8 cellular contexts compared by ENCODE assay signal in the genomic region with DNA sequence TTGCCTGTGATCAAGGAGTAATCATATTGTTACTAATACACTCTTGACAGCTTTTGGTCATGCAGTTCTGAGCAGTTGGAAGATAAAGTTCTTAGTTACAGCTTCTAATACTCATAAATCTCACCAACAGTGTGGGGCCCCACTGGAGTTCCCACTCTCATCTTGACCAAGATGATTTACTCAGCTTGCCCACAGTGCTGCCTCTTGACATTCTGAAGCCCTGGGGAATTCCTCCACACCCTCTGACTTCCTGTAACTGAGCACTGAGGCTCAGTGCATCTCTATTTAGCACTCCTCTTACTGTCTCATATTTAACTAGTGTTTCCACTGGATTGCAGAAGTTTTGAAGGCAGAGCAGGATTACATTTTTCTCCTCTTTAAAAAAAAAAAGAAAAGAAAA. TPM values are rescaled to one million over a fixed set of nuclear protein-coding genes. Genes with fewer than 3 reads are reported as not detected.
A peak's percentile ranks its signal among the peaks of the same experiment; 100 is the strongest.
DNase-seq lines count a peak whose midpoint lies in the region; ATAC-seq and TF ChIP-seq lines count a peak whose summit lies in the region.

No MANE protein-coding gene starts in this region.

- no peaks in the 10 kb centered on the region for H3K27me3 ChIP-seq in smooth muscle cell (ENCODE audit: low read depth)

- no peaks in the 10 kb centered on the region for H3K36me3 ChIP-seq in smooth muscle cell (ENCODE audit: low read depth)

- ATAC-seq in GM21576 (IDR thresholded peaks at IDR 0.05; ENCODE audit: unreplicated experiment): peak; percentile 56

- H3K4me1 ChIP-seq in smooth muscle cell (ENCODE audit: low read depth): peaks cover 50% of the 10 kb centered on the region

- H2AFZ ChIP-seq in smooth muscle cell (ENCODE audit: low read depth): no peak overlapping the region

- H3K27ac ChIP-seq in smooth muscle cell (ENCODE audit: low read depth): peak overlapping the region; percentile 92

- peaks cover 30% of the 10 kb centered on the region for H3F3A ChIP-seq in smooth muscle cell (ENCODE audit: low read depth)

- DNase-seq in GM04503 (ENCODE audit: low read depth) (peak; percentile 51), Kasumi-1 (lab: John Stamatoyannopoulos, UW) (peak; percentile 63), epithelial cell of proximal tubule (ENCODE audit: low read depth) (peak; percentile 54), smooth muscle cell (lab: John Stamatoyannopoulos, UW; ENCODE audit: unreplicated experiment) (peak; percentile 2), cerebellar nuclear complex (lab: John Stamatoyannopoulos, UW) (no peak), NCI-H526 (lab: John Stamatoyannopoulos, UW) (no peak)
- DNase-seq in activated CD4-positive, alpha-beta T cell treated with anti-CD3 and anti-CD28 coated beads, Interleukin-2, amount 50 U/mL, for 4 hours: peak; percentile 58 to 60

- H3K9ac ChIP-seq in smooth muscle cell (ENCODE audit: low read depth): no peak overlapping the region

- H3K4me3 ChIP-seq in epithelial cell of proximal tubule (ENCODE audit: low read depth, low read length) (no peak overlapping the region), smooth muscle cell (no peak overlapping the region)

- peaks cover 25% of the 10 kb centered on the region for H4K20me1 ChIP-seq in smooth muscle cell (ENCODE audit: low read depth)

- H3K79me2 ChIP-seq in smooth muscle cell (ENCODE audit: low read depth): peaks cover 35% of the 10 kb centered on the region

- no peaks in the 10 kb centered on the region for H3K9me3 ChIP-seq in smooth muscle cell (replicated peaks; ENCODE audit: low read depth)

- TF ChIP-seq CTCF in epithelial cell of proximal tubule (conservative IDR thresholded peaks at IDR 0.05; ENCODE audit: low read depth, low read length): no peak
- TF ChIP-seq CTCF in smooth muscle cell (IDR thresholded peaks at IDR 0.05; ENCODE audit: borderline replicate concordance, insufficient read depth, poor library complexity, severe bottlenecking): no peak

- peak overlapping the region; percentile 76 for H3K4me2 ChIP-seq in smooth muscle cell

RNA-seq across cellular contexts. Expression of gene ARL6IP5, which starts 1.9 kb away (rescaled TPM):
- total RNA-seq in epithelial cell of proximal tubule (80.7 and 114 TPM in 2 replicates), smooth muscle cell (80.9 and 83.9 TPM in 2 replicates)
- 73.9 and 97.4 TPM in 2 replicates for polyA plus RNA-seq in smooth muscle cell

RNA-seq across cellular contexts. Expression of gene UBA3, which starts 2.6 kb away (rescaled TPM):
- total RNA-seq in epithelial cell of proximal tubule: 65.1 and 69.1 TPM in 2 replicates
- 71.2 and 102 TPM in 2 replicates for total RNA-seq in smooth muscle cell
- polyA plus RNA-seq in smooth muscle cell: 47.5 and 52.4 TPM in 2 replicates

RNA-seq across cellular contexts. Expression of gene TMF1, which starts 30.7 kb away (rescaled TPM):
- 13.2 and 15.6 TPM in 2 replicates for total RNA-seq in epithelial cell of proximal tubule
- 61.8 and 63.0 TPM in 2 replicates for total RNA-seq in smooth muscle cell
- 28.9 and 33.4 TPM in 2 replicates for polyA plus RNA-seq in smooth muscle cell

RNA-seq across cellular contexts. Expression of gene LMOD3, which starts 39.6 kb away (rescaled TPM):
- total RNA-seq in epithelial cell of proximal tubule (not detected in 2 replicates), smooth muscle cell (not detected in 2 replicates)
- not detected in 2 replicates for polyA plus RNA-seq in smooth muscle cell

Comparison
In these comparisons a context has a peak if more than half of its experiments do, and no peak if none do; other contexts are left out.
1. DNase-seq: peak in GM04503 (single experiment), Kasumi-1 (2 of 2), activated CD4-positive, alpha-beta T cell treated with anti-CD3 and anti-CD28 coated beads, Interleukin-2, amount 50 U/mL, for 4 hours (2 of 2), epithelial cell of proximal tubule (single experiment) and smooth muscle cell (single experiment); none in cerebellar nuclear complex (0 of 2) and NCI-H526 (0 of 2).